Comparison of ENCODE assay signal across 26 cellular contexts in the genomic region with DNA sequence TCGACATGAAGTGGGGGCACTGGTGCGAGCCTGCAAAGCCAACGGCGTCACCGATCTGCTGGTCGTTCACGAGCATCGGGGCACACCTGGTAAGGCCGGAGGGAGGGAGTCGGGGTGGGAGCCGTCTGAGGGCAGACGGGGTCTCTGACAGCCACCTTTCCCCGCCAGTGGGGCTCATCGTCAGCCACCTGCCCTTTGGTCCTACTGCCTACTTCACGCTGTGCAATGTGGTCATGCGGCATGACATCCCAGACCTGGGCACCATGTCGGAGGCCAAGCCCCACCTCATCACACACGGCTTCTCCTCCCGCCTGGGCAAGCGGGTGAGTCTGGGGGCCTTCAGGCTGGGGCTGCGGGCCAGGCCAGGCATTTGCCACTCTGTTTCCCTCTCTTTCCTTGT. TPM values are rescaled to one million over a fixed set of nuclear protein-coding genes. Genes with fewer than 3 reads are reported as not detected.
DNase-seq lines count a peak whose midpoint lies in the region; ATAC-seq, FAIRE-seq and TF ChIP-seq lines count a peak whose summit lies in the region.
"Had no signal": no experiment of that assay in that cellular context is flagged by ENCODE, and none has a peak within 500 bp of the region (broad histone marks: within the 10 kb centered on the region; RNA-seq: fewer than 3 reads in every experiment).

No MANE protein-coding gene starts in this region.

- H3K36me3 Mint-ChIP-seq in activated T-cell treated with anti-CD3 and anti-CD28 coated beads, Interleukin-2, amount 50 U/mL, for 24 hours (ENCODE audit: low read depth) = peaks cover 89% of the 10 kb centered on the region
- peaks cover 11 to 18% of the 10 kb centered on the region in 2 donors for H3K36me3 Mint-ChIP-seq in activated T-cell treated with anti-CD3 and anti-CD28 coated beads, Interleukin-2, amount 50 U/mL, for 72 hours (ENCODE audit: insufficient read depth in 2 of 2)

- no peak for FAIRE-seq in GM12878 (lab: Jason Lieb, UNC)
- FAIRE-seq: RCC 7860 had no signal

- H3K4me1 ChIP-seq in Karpas-422 (ENCODE audit: low read length) (peaks cover 69% of the 10 kb centered on the region), GM12878 (ENCODE audit: control insufficient read depth, insufficient read depth, low read length) (peaks cover 23% of the 10 kb centered on the region)

- H3K4me2 ChIP-seq in Karpas-422 (ENCODE audit: low read depth, low read length, poor library complexity, severe bottlenecking) (peak overlapping the region; percentile 73), GM12878 (ENCODE audit: control insufficient read depth, insufficient read depth) (no peak overlapping the region)
- H3K4me2 ChIP-seq: BLaER1 treated with 17β-estradiol and CSF1 and Interleukin-3, amounts not matched to agents 10 nM and 100 nM had no signal

- H4K20me1 ChIP-seq in Karpas-422 (ENCODE audit: insufficient read depth, low read depth, low read length) = no peaks in the 10 kb centered on the region
- H4K20me1 ChIP-seq in GM12878 (ENCODE audit: control insufficient read depth, insufficient read depth) = no peaks in the 10 kb centered on the region

- no peak overlapping the region for H3K4me3 Mint-ChIP-seq in activated T-cell treated with anti-CD3 and anti-CD28 coated beads, Interleukin-2, amount 50 U/mL, for 24 hours
- H3K4me3 Mint-ChIP-seq in activated T-cell treated with anti-CD3 and anti-CD28 coated beads, Interleukin-2, amount 50 U/mL, for 72 hours = no peak overlapping the region
- H3K4me3 Mint-ChIP-seq: CD8-positive, alpha-beta T cell had no signal

- in situ Hi-C loops in GM12878 (cut with MboI) = loop anchor here (25.0 kb wide), 1 partner anchor 1467 kb away; no protein-coding TSS in a partner anchor

- intact Hi-C loops in GM12878 (cut with micrococcal nuclease; ENCODE audit: unreplicated experiment) (loop anchor here (10.0 kb wide), 1 partner anchor 759 kb away; the partner anchor contains the start of gene PLEKHB2), posterior vena cava (cut with DNase I) (no loop called here), dorsolateral prefrontal cortex (cut with DNase I) (no loop called here)

- SMC1A ChIA-PET in GM12878 (lab: Charles Lee; ENCODE audit: uncharacterized antibody, unreplicated experiment) = no interaction called here

- H3K79me2 ChIP-seq in Karpas-422 (ENCODE audit: low read length) = peaks cover 51% of the 10 kb centered on the region
- H3K79me2 ChIP-seq in GM12878 (ENCODE audit: control insufficient read depth, insufficient read depth, low read length) = peaks cover 26% of the 10 kb centered on the region

- H3K36me3 ChIP-seq in Karpas-422 (ENCODE audit: insufficient read depth, low read length) (peaks cover 49% of the 10 kb centered on the region), GM12878 (ENCODE audit: control insufficient read depth in 2 of 2, insufficient read depth in 2 of 2, low read length in 1 of 2) (peaks cover 19 to 22% of the 10 kb centered on the region in 2 experiments)

- peaks cover 66% of the 10 kb centered on the region for H3K4me1 Mint-ChIP-seq in activated T-cell treated with anti-CD3 and anti-CD28 coated beads, Interleukin-2, amount 50 U/mL, for 24 hours (ENCODE audit: low read depth)
- peaks cover 36% of the 10 kb centered on the region for H3K4me1 Mint-ChIP-seq in activated T-cell treated with anti-CD3 and anti-CD28 coated beads, Interleukin-2, amount 50 U/mL, for 72 hours (ENCODE audit: low read depth)

- TF ChIP-seq CTCF in GM12878 (IDR thresholded peaks at IDR 0.05 in 2 of 3, conservative IDR thresholded peaks at IDR 0.05 in 1 of 3; ENCODE audit: control insufficient read depth in 2 of 3, extremely low read depth in 1 of 3, insufficient read depth in 1 of 3, low read depth in 3 of 3, low read length in 3 of 3) = no peak
- TF ChIP-seq CTCF in dorsolateral prefrontal cortex (IDR thresholded peaks at IDR 0.05 in 54 of 56, conservative IDR thresholded peaks at IDR 0.05 in 2 of 56; ENCODE audit: low read depth in 1 of 56, partially characterized antibody in 56 of 56) = no peak

- no peaks in the 10 kb centered on the region for H3K27me3 ChIP-seq in Karpas-422 (ENCODE audit: low read length)
- H3K27me3 ChIP-seq in GM12878 (replicated peaks in 1 of 2; ENCODE audit: control insufficient read depth in 2 of 2, insufficient read depth in 2 of 2, low read length in 1 of 2) = no peaks in the 10 kb centered on the region
- H3K27me3 ChIP-seq in dorsolateral prefrontal cortex = no peaks in the 10 kb centered on the region
- H3K27me3 ChIP-seq: BLaER1 treated with 17β-estradiol and CSF1 and Interleukin-3, amounts not matched to agents 10 nM and 100 nM; SJSA1 had no signal

- H3K4me3 ChIP-seq in Karpas-422 (ENCODE audit: low read length) (peak overlapping the region; percentile 95), GM12878 (no peak overlapping the region), dorsolateral prefrontal cortex (no peak overlapping the region)
- H3K4me3 ChIP-seq: BLaER1 treated with 17β-estradiol and CSF1 and Interleukin-3, amounts not matched to agents 10 nM and 100 nM; SJSA1 had no signal

- H2AFZ ChIP-seq in Karpas-422 (ENCODE audit: low read length) = no peak overlapping the region
- no peak overlapping the region for H2AFZ ChIP-seq in GM12878 (ENCODE audit: control insufficient read depth, low read depth, low read length)

- 97% methylated on average over 21 of the region's 21 CpGs for WGBS in GM12878 (ENCODE audit: insufficient coverage, insufficient replicate concordance, low lambda C conversion rate, missing lambda C conversion rate)

- RAD21 ChIA-PET in GM12878 (lab: Charles Lee; ENCODE audit: unreplicated experiment) = no interaction called here

- no peaks in the 10 kb centered on the region for H3K27me3 Mint-ChIP-seq in activated T-cell treated with anti-CD3 and anti-CD28 coated beads, Interleukin-2, amount 50 U/mL, for 24 hours
- H3K27me3 Mint-ChIP-seq in activated T-cell treated with anti-CD3 and anti-CD28 coated beads, Interleukin-2, amount 50 U/mL, for 72 hours (ENCODE audit: low read depth) = no peaks in the 10 kb centered on the region

- H3K9ac ChIP-seq in Karpas-422 (ENCODE audit: low read length) (peak overlapping the region; percentile 97), GM12878 (ENCODE audit: control insufficient read depth, insufficient read depth, low read length) (no peak overlapping the region)
- H3K9ac ChIP-seq: BLaER1 treated with 17β-estradiol and CSF1 and Interleukin-3, amounts not matched to agents 10 nM and 100 nM had no signal

- no peaks in the 10 kb centered on the region for H3K9me3 ChIP-seq in Karpas-422 (ENCODE audit: low read length)
- H3K9me3 ChIP-seq in GM12878 (replicated peaks; ENCODE audit: control insufficient read depth, insufficient read depth, low read length) = no peaks in the 10 kb centered on the region
- H3K9me3 ChIP-seq: BLaER1 treated with 17β-estradiol and CSF1 and Interleukin-3, amounts not matched to agents 10 nM and 100 nM; SJSA1 had no signal

- POLR2A ChIA-PET in GM12878 (lab: Charles Lee) = no interaction called here

- H3K9me3 Mint-ChIP-seq in activated T-cell treated with anti-CD3 and anti-CD28 coated beads, Interleukin-2, amount 50 U/mL, for 24 hours = no peaks in the 10 kb centered on the region
- H3K9me3 Mint-ChIP-seq in activated T-cell treated with anti-CD3 and anti-CD28 coated beads, Interleukin-2, amount 50 U/mL, for 72 hours = no peaks in the 10 kb centered on the region
- H3K9me3 Mint-ChIP-seq: CD8-positive, alpha-beta T cell had no signal

- DNase-seq in activated T-cell treated with anti-CD3 and anti-CD28 coated beads, Interleukin-2, amount 50 U/mL, for 24 hours = no peak
- DNase-seq in activated T-cell treated with anti-CD3 and anti-CD28 coated beads, Interleukin-2, amount 50 U/mL, for 72 hours = no peak
- DNase-seq in Karpas-422 (no peak), GM12878 (ENCODE audit: low read depth, low spot score) (no peak), posterior vena cava (ENCODE audit: low spot score) (peak; percentile 76), occipital lobe (lab: John Stamatoyannopoulos, UW) (no peak), NCI-H146 treated with DMSO at 0.1 percent for 48 hours (lab: John Stamatoyannopoulos, UW; ENCODE audit: unreplicated experiment) (no peak), dorsolateral prefrontal cortex (no peak)
- DNase-seq: 8988T; Calu3; CD8-positive, alpha-beta T cell; DMS153; EL; GF-D8; MM.1S; NCI-H1048; NCI-H1417 treated with DMSO at 0.1 percent for 48 hours; NCI-H187 treated with DMSO at 0.1 percent for 48 hours; NCI-H226; NCI-H510A treated with DMSO at 0.1 percent for 48 hours; NCI-H748 treated with DMSO at 0.1 percent for 48 hours; OCI-M1 had no signal

- TF ChIP-seq EP300 in GM12878 (IDR thresholded peaks at IDR 0.05; ENCODE audit: borderline replicate concordance in 1 of 2, control insufficient read depth in 1 of 2, low read depth in 2 of 2, low read length in 2 of 2) = no peak

- ATAC-seq in activated T-cell treated with anti-CD3 and anti-CD28 coated beads, Interleukin-2, amount 50 U/mL, for 72 hours (replicated peaks in 1 of 2) = no peak
- ATAC-seq in GM12878 = no peak
- ATAC-seq: CD8-positive, alpha-beta T cell; Right ventricle myocardium inferior had no signal

- TF ChIP-seq RAD21 in GM12878 (IDR thresholded peaks at IDR 0.05; ENCODE audit: insufficient read depth, low read depth, low read length) = no peak

- CTCF ChIA-PET in GM12878 (lab: Yijun Ruan, JAX) = no interaction called here

- TF ChIP-seq POLR2A in GM12878 (IDR thresholded peaks at IDR 0.05; ENCODE audit: low read depth, low read length) = no peak

- no peaks in the 10 kb centered on the region for H3K9me2 ChIP-seq in Karpas-422 (replicated peaks; ENCODE audit: insufficient read depth, low read length)

- no TSS peak for BruUV-seq in GM12878 (replicated peaks; lab: Mats Ljungman, UMichigan)

- peak overlapping the region; percentile 99 for H3K27ac Mint-ChIP-seq in activated T-cell treated with anti-CD3 and anti-CD28 coated beads, Interleukin-2, amount 50 U/mL, for 24 hours
- H3K27ac Mint-ChIP-seq in activated T-cell treated with anti-CD3 and anti-CD28 coated beads, Interleukin-2, amount 50 U/mL, for 72 hours = no peak overlapping the region
- H3K27ac Mint-ChIP-seq: CD8-positive, alpha-beta T cell had no signal

- H3K27ac ChIP-seq in Karpas-422 (ENCODE audit: low read length) (peak overlapping the region; percentile 96), GM12878 (ENCODE audit: control insufficient read depth, insufficient read depth) (no peak overlapping the region), dorsolateral prefrontal cortex (no peak overlapping the region)
- H3K27ac ChIP-seq: BLaER1 treated with 17β-estradiol and CSF1 and Interleukin-3, amounts not matched to agents 10 nM and 100 nM; SJSA1 had no signal

RNA-seq across cellular contexts. Expression of gene IMP4, which starts 2.9 kb away (rescaled TPM):
- total RNA-seq in activated T-cell treated with anti-CD3 and anti-CD28 coated beads, Interleukin-2, amount 50 U/mL, for 72 hours = 10 to 100 TPM; 77.4 to 95.4 TPM
- 233 and 379 TPM in 2 replicates for total RNA-seq in Karpas-422 (2014; rRNA removed; shearing (Covaris generic); ENCODE audit: low replicate concordance)
- total RNA-seq in GM12878 (2013; cell fraction: nucleolus; rRNA removed) = 66.8 and 77.9 TPM in 2 replicates
- total RNA-seq in GM12878 (2014; rRNA removed) = 181 and 209 TPM in 2 replicates
- 74.9 and 85.3 TPM in 2 replicates for total RNA-seq in GM12878 (2014; rRNA removed; fragmentation: Illumina TruSeq; extraction: Trizol)
- 166 and 171 TPM in 2 replicates for total RNA-seq in GM12878 (2021)
- polyA plus RNA-seq in GM12878 (2011; ENCODE audit: low read depth) = 61.6 TPM
- polyA plus RNA-seq in GM12878 (2011; rRNA removed) = 78.0 and 162 TPM in 2 replicates
- polyA plus RNA-seq in GM12878 (2011; cell fraction: cytosol; rRNA removed) = 306 and 444 TPM in 2 replicates
- 402 and 407 TPM in 2 replicates for polyA plus RNA-seq in GM12878 (2011; cell fraction: nucleus; rRNA removed)
- 134 and 142 TPM in 2 replicates for polyA plus RNA-seq in GM12878 (2012)
- 43.2 and 70.5 TPM in 2 replicates for polyA plus RNA-seq in GM12878 (2014; fragmentation: Illumina TruSeq; extraction: Trizol)
- 100 to 1,000 TPM in 1 of 2 experiments, 10 to 100 TPM in 1; 41.4 to 100 TPM for polyA plus RNA-seq in GM12878 (2014; fragmentation: Nextera tagmentation; extraction: Ambion mirVana)
- 242 and 273 TPM in 2 replicates for polyA plus RNA-seq in GM12878 (2014; rRNA removed)
- polyA plus RNA-seq in GM12878 (2016; fragmentation: Nextera tagmentation; extraction: Ambion mirVana) = 100 to 1,000 TPM; 183 to 206 TPM
- 132 and 174 TPM in 2 replicates for polyA minus RNA-seq in GM12878 (2011; rRNA and poly(A)+ RNA removed)
- 64.4 and 65.1 TPM in 2 replicates for polyA minus RNA-seq in GM12878 (2011; cell fraction: cytosol; rRNA and poly(A)+ RNA removed)
- 89.7 and 141 TPM in 2 replicates for polyA minus RNA-seq in GM12878 (2011; cell fraction: nucleus; rRNA and poly(A)+ RNA removed)
- total RNA-seq in posterior vena cava = 10 to 100 TPM; 48.7 to 60.5 TPM
- 36.7 TPM for total RNA-seq in occipital lobe
- 10 to 100 TPM; 46.3 to 91.5 (median 67.1) TPM for total RNA-seq in dorsolateral prefrontal cortex

RNA-seq across cellular contexts. Expression of gene PTPN18, which starts 10.2 kb away (rescaled TPM):
- total RNA-seq in activated T-cell treated with anti-CD3 and anti-CD28 coated beads, Interleukin-2, amount 50 U/mL, for 72 hours = 10 to 100 TPM; 48.8 to 50.7 TPM
- total RNA-seq in Karpas-422 (2014; rRNA removed; shearing (Covaris generic); ENCODE audit: low replicate concordance) = 229 and 264 TPM in 2 replicates
- 33.3 and 40.8 TPM in 2 replicates for total RNA-seq in GM12878 (2013; cell fraction: nucleolus; rRNA removed)
- total RNA-seq in GM12878 (2014; rRNA removed) (31.4 and 36.9 TPM in 2 replicates), GM12878 (2014; rRNA removed; fragmentation: Illumina TruSeq; extraction: Trizol) (38.5 and 39.8 TPM in 2 replicates), GM12878 (2021) (41.9 and 43.1 TPM in 2 replicates), posterior vena cava (10 to 100 TPM; 33.6 to 58.7 TPM), occipital lobe (16.7 TPM), dorsolateral prefrontal cortex (10 to 100 TPM; 25.5 to 68.8 (median 49.6) TPM)
- 26.0 TPM for polyA plus RNA-seq in GM12878 (2011; ENCODE audit: low read depth)
- polyA plus RNA-seq in GM12878 (2011; rRNA removed) (29.3 and 47.0 TPM in 2 replicates), GM12878 (2014; fragmentation: Illumina TruSeq; extraction: Trizol) (89.9 and 99.8 TPM in 2 replicates), GM12878 (2014; fragmentation: Nextera tagmentation; extraction: Ambion mirVana) (10 to 100 TPM; 14.8 to 17.5 TPM), GM12878 (2014; rRNA removed) (58.4 and 58.8 TPM in 2 replicates), GM12878 (2016; fragmentation: Nextera tagmentation; extraction: Ambion mirVana) (10 to 100 TPM; 43.7 to 45.6 TPM)
- polyA plus RNA-seq in GM12878 (2011; cell fraction: cytosol; rRNA removed) = 50.1 and 55.8 TPM in 2 replicates
- 44.1 and 45.8 TPM in 2 replicates for polyA plus RNA-seq in GM12878 (2011; cell fraction: nucleus; rRNA removed)
- polyA plus RNA-seq in GM12878 (2012) = 37.9 and 44.0 TPM in 2 replicates
- 22.4 and 27.1 TPM in 2 replicates for polyA minus RNA-seq in GM12878 (2011; rRNA and poly(A)+ RNA removed)
- 13.2 and 13.4 TPM in 2 replicates for polyA minus RNA-seq in GM12878 (2011; cell fraction: cytosol; rRNA and poly(A)+ RNA removed)
- polyA minus RNA-seq in GM12878 (2011; cell fraction: nucleus; rRNA and poly(A)+ RNA removed) = 17.3 and 30.1 TPM in 2 replicates
